In genomic region chr1:162753998-162754585, GRCh38 we compare ENCODE assay signal across 22 cellular contexts. TPM values are rescaled to one million over a fixed set of nuclear protein-coding genes. Genes with fewer than 3 reads are reported as not detected.
A peak's percentile ranks its signal among the peaks of the same experiment; 100 is the strongest.
DNase-seq lines count a peak whose midpoint lies in the region; ATAC-seq and TF ChIP-seq lines count a peak whose summit lies in the region.
"Had no signal": no experiment of that assay in that cellular context is flagged by ENCODE, and none has a peak within 500 bp of the region (broad histone marks: within the 10 kb centered on the region; RNA-seq: fewer than 3 reads in every experiment).

No MANE protein-coding gene starts in this region.

- 82 to 92% methylated on average over 1 of the region's 1 CpG for WGBS in esophagus squamous epithelium, 2 donors

- H3K36me3 ChIP-seq in BLaER1 treated with 17β-estradiol and CSF1 and Interleukin-3, amounts not matched to agents 10 nM and 100 nM = no peaks in the 10 kb centered on the region
- H3K36me3 ChIP-seq in Loucy (ENCODE audit: insufficient read depth, low read length) (no peaks in the 10 kb centered on the region), adipocyte (ENCODE audit: control insufficient read depth, insufficient read depth, low read length, severe bottlenecking) (peaks cover 60% of the 10 kb centered on the region), esophagus squamous epithelium (peaks cover 0 to 21% (median 0%) of the 10 kb centered on the region in 3 donors)
- H3K36me3 ChIP-seq: ovary, upper lobe of left lung had no signal

- intact Hi-C loops in esophagus squamous epithelium (cut with DNase I) = no loop called here

- TF ChIP-seq CTCF in Loucy (conservative IDR thresholded peaks at IDR 0.05; ENCODE audit: low read length) = no peak
- no peak for TF ChIP-seq CTCF in esophagus squamous epithelium (IDR thresholded peaks at IDR 0.05)

- no peaks in the 10 kb centered on the region for H3K9me2 ChIP-seq in Loucy (replicated peaks; ENCODE audit: low read depth, low read length)

- no peaks in the 10 kb centered on the region for H3K4me1 Mint-ChIP-seq in stimulated activated effector memory CD8-positive, alpha-beta T cell treated with anti-CD3 and anti-CD28 coated beads, Interleukin-12 subunit alpha, Interleukin-12 subunit beta, amount 100 ng/mL, for 72 hours
- H3K4me1 Mint-ChIP-seq: naive thymus-derived CD8-positive, alpha-beta T cell; WTC11 had no signal

- H3K9me3 ChIP-seq in BLaER1 treated with 17β-estradiol and CSF1 and Interleukin-3, amounts not matched to agents 10 nM and 100 nM (replicated peaks in 1 of 11) = peaks cover 0 to 5% (median 0%) of the 10 kb centered on the region in 11 experiments; a peak in 1 of 22 replicates
- H3K9me3 ChIP-seq in Loucy (ENCODE audit: insufficient read depth, low read depth, low read length) = no peaks in the 10 kb centered on the region
- H3K9me3 ChIP-seq in adipocyte (ENCODE audit: control insufficient read depth, low read length) = no peaks in the 10 kb centered on the region
- H3K9me3 ChIP-seq in esophagus squamous epithelium = no peaks in the 10 kb centered on the region
- H3K9me3 ChIP-seq: body of pancreas, ovary, upper lobe of left lung had no signal

- H4K20me1 ChIP-seq in BLaER1 treated with 17β-estradiol and CSF1 and Interleukin-3, amounts not matched to agents 10 nM and 100 nM = no peaks in the 10 kb centered on the region
- H4K20me1 ChIP-seq in Loucy (ENCODE audit: insufficient read depth, low read length, poor library complexity, severe bottlenecking) = no peaks in the 10 kb centered on the region

- ATAC-seq in stimulated activated effector memory CD8-positive, alpha-beta T cell treated with anti-CD3 and anti-CD28 coated beads, Interleukin-12 subunit alpha, Interleukin-12 subunit beta, amount 100 ng/mL, for 72 hours = no peak
- ATAC-seq: body of pancreas; heart left ventricle; left colon; naive thymus-derived CD8-positive, alpha-beta T cell; Right ventricle myocardium inferior; WTC11 had no signal

- H2AFZ ChIP-seq in Loucy (ENCODE audit: low read length) = peak overlapping the region; percentile 18

- DNase-seq in adipocyte (ENCODE audit: low read depth) = peak; percentile 21
- peak; percentile 97 for DNase-seq in myocyte (ENCODE audit: low read depth)
- no peak for DNase-seq in stimulated activated effector memory CD8-positive, alpha-beta T cell treated with anti-CD3 and anti-CD28 coated beads, Interleukin-12 subunit alpha, Interleukin-12 subunit beta, amount 100 ng/mL, for 72 hours (ENCODE audit: low spot score in 2 of 2)
- DNase-seq in esophagus squamous epithelium (lab: John Stamatoyannopoulos, UW) = no peak
- no peak for DNase-seq in effector CD4-positive, alpha-beta T cell
- DNase-seq in NCI-H2171 (lab: John Stamatoyannopoulos, UW) = no peak
- DNase-seq: activated CD4-positive, alpha-beta memory T cell treated with anti-CD3 and anti-CD28 coated beads for 36 hours; body of pancreas; heart left ventricle; Karpas-422; left colon; naive thymus-derived CD8-positive, alpha-beta T cell; NCI-H1436 treated with DMSO at 0.1 percent for 48 hours; NCI-H510A treated with DMSO at 0.1 percent for 48 hours; ovary; right cardiac atrium; upper lobe of left lung had no signal

- H3K4me2 ChIP-seq in BLaER1 treated with 17β-estradiol and CSF1 and Interleukin-3, amounts not matched to agents 10 nM and 100 nM = peak overlapping the region in 6 of 11 experiments; percentile 4 to 43 (median 28); a peak in 7 of 22 replicates
- peak overlapping the region; percentile 23 for H3K4me2 ChIP-seq in Loucy (ENCODE audit: low read depth, low read length, poor library complexity, severe bottlenecking)

- peaks cover 0 to 11% (median 6%) of the 10 kb centered on the region in 10 experiments; a peak in 10 of 20 replicates for H3K4me1 ChIP-seq in BLaER1 treated with 17β-estradiol and CSF1 and Interleukin-3, amounts not matched to agents 10 nM and 100 nM
- H3K4me1 ChIP-seq in Loucy (ENCODE audit: insufficient read depth, low read length, poor library complexity, severe bottlenecking) = peaks cover 20% of the 10 kb centered on the region
- H3K4me1 ChIP-seq in adipocyte (ENCODE audit: control insufficient read depth, insufficient read depth, low read length) = peaks cover 50% of the 10 kb centered on the region
- peaks cover 0 to 13% (median 0%) of the 10 kb centered on the region in 3 donors for H3K4me1 ChIP-seq in esophagus squamous epithelium
- H3K4me1 ChIP-seq: body of pancreas, heart left ventricle, upper lobe of left lung had no signal

- H3F3A ChIP-seq in Loucy (ENCODE audit: low read depth) = no peaks in the 10 kb centered on the region

- TF ChIP-seq POLR2A in esophagus squamous epithelium (IDR thresholded peaks at IDR 0.05) = no peak

- no peak overlapping the region for H3K27ac Mint-ChIP-seq in stimulated activated effector memory CD8-positive, alpha-beta T cell treated with anti-CD3 and anti-CD28 coated beads, Interleukin-12 subunit alpha, Interleukin-12 subunit beta, amount 100 ng/mL, for 72 hours
- H3K27ac Mint-ChIP-seq: activated CD4-positive, alpha-beta memory T cell treated with anti-CD3 and anti-CD28 coated beads for 36 hours; naive thymus-derived CD8-positive, alpha-beta T cell; WTC11 had no signal

- no peaks in the 10 kb centered on the region for H3K9me3 Mint-ChIP-seq in stimulated activated effector memory CD8-positive, alpha-beta T cell treated with anti-CD3 and anti-CD28 coated beads, Interleukin-12 subunit alpha, Interleukin-12 subunit beta, amount 100 ng/mL, for 72 hours
- H3K9me3 Mint-ChIP-seq: activated CD4-positive, alpha-beta memory T cell treated with anti-CD3 and anti-CD28 coated beads for 36 hours; WTC11 had no signal

- no peak overlapping the region for H3K9ac ChIP-seq in BLaER1 treated with 17β-estradiol and CSF1 and Interleukin-3, amounts not matched to agents 10 nM and 100 nM
- H3K9ac ChIP-seq in Loucy (ENCODE audit: low read depth, low read length, poor library complexity, severe bottlenecking) (no peak overlapping the region), adipocyte (ENCODE audit: low read length) (peak overlapping the region; percentile 2)

- H3K4me3 Mint-ChIP-seq in stimulated activated effector memory CD8-positive, alpha-beta T cell treated with anti-CD3 and anti-CD28 coated beads, Interleukin-12 subunit alpha, Interleukin-12 subunit beta, amount 100 ng/mL, for 72 hours = no peak overlapping the region
- H3K4me3 Mint-ChIP-seq: activated CD4-positive, alpha-beta memory T cell treated with anti-CD3 and anti-CD28 coated beads for 36 hours; naive thymus-derived CD8-positive, alpha-beta T cell; WTC11 had no signal

- H3K4me3 ChIP-seq in BLaER1 treated with 17β-estradiol and CSF1 and Interleukin-3, amounts not matched to agents 10 nM and 100 nM = no peak overlapping the region
- H3K4me3 ChIP-seq in Loucy (ENCODE audit: low read length, poor library complexity, severe bottlenecking) (no peak overlapping the region), adipocyte (ENCODE audit: low read length) (no peak overlapping the region), esophagus squamous epithelium (no peak overlapping the region)
- H3K4me3 ChIP-seq: body of pancreas, heart left ventricle, ovary, upper lobe of left lung had no signal

- no peaks in the 10 kb centered on the region for H3K27me3 ChIP-seq in BLaER1 treated with 17β-estradiol and CSF1 and Interleukin-3, amounts not matched to agents 10 nM and 100 nM
- H3K27me3 ChIP-seq in Loucy (ENCODE audit: insufficient read depth, low read length, poor library complexity, severe bottlenecking) (no peaks in the 10 kb centered on the region), adipocyte (replicated peaks; ENCODE audit: control insufficient read depth, insufficient read depth, low read length) (no peaks in the 10 kb centered on the region), esophagus squamous epithelium (no peaks in the 10 kb centered on the region)
- H3K27me3 ChIP-seq: body of pancreas, heart left ventricle, ovary, upper lobe of left lung had no signal

- no peaks in the 10 kb centered on the region for H3K36me3 Mint-ChIP-seq in stimulated activated effector memory CD8-positive, alpha-beta T cell treated with anti-CD3 and anti-CD28 coated beads, Interleukin-12 subunit alpha, Interleukin-12 subunit beta, amount 100 ng/mL, for 72 hours
- H3K36me3 Mint-ChIP-seq: activated CD4-positive, alpha-beta memory T cell treated with anti-CD3 and anti-CD28 coated beads for 36 hours; WTC11 had no signal

- no peak overlapping the region; a peak in 1 of 22 replicates for H3K27ac ChIP-seq in BLaER1 treated with 17β-estradiol and CSF1 and Interleukin-3, amounts not matched to agents 10 nM and 100 nM
- H3K27ac ChIP-seq in esophagus squamous epithelium = no peak overlapping the region
- H3K27ac ChIP-seq: body of pancreas, C4-2B, ovary, upper lobe of left lung had no signal

- H3K79me2 ChIP-seq in Loucy (ENCODE audit: insufficient read depth, low read length) = no peaks in the 10 kb centered on the region

RNA-seq across cellular contexts. Expression of gene HSD17B7, which starts 36.4 kb away (rescaled TPM):
- total RNA-seq in myocyte (11.7 and 19.8 TPM in 2 replicates), esophagus squamous epithelium (10 to 100 TPM; 15.7 to 28.4 (median 21.6) TPM)
- 10.4 TPM for polyA plus RNA-seq in myocyte (2012)

Comparison
In these comparisons a context has a peak if more than half of its experiments do, and no peak if none do; other contexts are left out.
1. DNase-seq: peak in adipocyte (single experiment) and myocyte (single experiment); none in stimulated activated effector memory CD8-positive, alpha-beta T cell treated with anti-CD3 and anti-CD28 coated beads, Interleukin-12 subunit alpha, Interleukin-12 subunit beta, amount 100 ng/mL, for 72 hours (0 of 2), esophagus squamous epithelium (single experiment), effector CD4-positive, alpha-beta T cell (single experiment) and NCI-H2171 (single experiment).